ENCODE assay signal across 1 cellular context in genomic region chr5:34008721-34009120, GRCh38.
TF ChIP-seq lines count a peak whose summit lies in the region.

No MANE protein-coding gene starts in this region.

TF ChIP-seq in HCT116, 20 proteins besides CTCF, POLR2A, EP300 and RAD21 (continued from another document):
- TF ChIP-seq REST (IDR thresholded peaks at IDR 0.05; ENCODE audit: low read depth): no peak
